Comparison of ENCODE assay signal across 20 cellular contexts in genomic region chr11:11605821-11606450, GRCh38. TPM values are rescaled to one million over a fixed set of nuclear protein-coding genes. Genes with fewer than 3 reads are reported as not detected.
DNase-seq lines count a peak whose midpoint lies in the region; ATAC-seq and TF ChIP-seq lines count a peak whose summit lies in the region.
"Had no signal": no experiment of that assay in that cellular context is flagged by ENCODE, and none has a peak within 500 bp of the region (broad histone marks: within the 10 kb centered on the region; RNA-seq: fewer than 3 reads in every experiment).

No MANE protein-coding gene starts in this region.

- no peak overlapping the region for H3K4me3 ChIP-seq in lung
- H3K4me3 ChIP-seq: GM23338, MG63 had no signal

- peaks cover 62% of the 10 kb centered on the region for H3K27me3 Mint-ChIP-seq in T-helper 17 cell

- H3K36me3 ChIP-seq in lung (ENCODE audit: control insufficient read depth in 2 of 2, insufficient read depth in 2 of 2, low read length in 2 of 2): no peaks in the 10 kb centered on the region
- H3K36me3 ChIP-seq: MG63 had no signal

- H3K4me1 ChIP-seq in lung (ENCODE audit: control insufficient read depth in 2 of 2, insufficient read depth in 2 of 2, low read length in 2 of 2): peaks cover 0 to 18% of the 10 kb centered on the region in 2 donors

- H3K9me3 ChIP-seq in T-helper 17 cell (ENCODE audit: control insufficient read depth, low read length, poor library complexity, severe bottlenecking) (no peaks in the 10 kb centered on the region), lung (ENCODE audit: control insufficient read depth in 2 of 2, insufficient read depth in 1 of 2, low read length in 1 of 2) (no peaks in the 10 kb centered on the region)

- peaks cover 3% of the 10 kb centered on the region for H3K36me3 Mint-ChIP-seq in T-helper 17 cell (ENCODE audit: low read depth)
- H3K36me3 Mint-ChIP-seq: CD4-positive, alpha-beta memory T cell; IgD-negative memory B cell had no signal

- no peak overlapping the region for H3K4me3 Mint-ChIP-seq in T-helper 17 cell
- H3K4me3 Mint-ChIP-seq: CD4-positive, alpha-beta memory T cell; GM23338; IgD-negative memory B cell had no signal

- no peaks in the 10 kb centered on the region for H3K27me3 ChIP-seq in lung (ENCODE audit: control insufficient read depth, insufficient read depth)
- H3K27me3 ChIP-seq: MG63 had no signal

- DNase-seq in NCI-H748 (lab: John Stamatoyannopoulos, UW; ENCODE audit: unreplicated experiment) (peak; percentile 51), NCI-H748 treated with DMSO at 0.1 percent for 48 hours (lab: John Stamatoyannopoulos, UW) (no peak), T-helper 17 cell (no peak), lung (ENCODE audit: low spot score) (peak; percentile 26), cortex of kidney (lab: John Stamatoyannopoulos, UW) (no peak), putamen (ENCODE audit: low spot score) (no peak), SW480 (ENCODE audit: low spot score) (no peak)
- DNase-seq: CD4-positive, alpha-beta memory T cell; HCEC 1CT; Karpas-422; MG63; NCI-H1048; NCI-H2107; NCI-H2227 treated with DMSO at 0.1 percent for 48 hours; RPMI8226; SHP77 treated with DMSO at 0.1 percent for 48 hours had no signal

- peak overlapping the region; percentile 60 for H3K27ac Mint-ChIP-seq in T-helper 17 cell
- H3K27ac Mint-ChIP-seq: CD4-positive, alpha-beta memory T cell; GM23338; IgD-negative memory B cell had no signal

- no peak for TF ChIP-seq CTCF in lung (IDR thresholded peaks at IDR 0.05; ENCODE audit: control extremely low read depth, extremely low read depth)

- H3K4me1 Mint-ChIP-seq in T-helper 17 cell: peaks cover 4% of the 10 kb centered on the region

- no peak overlapping the region for H3K27ac ChIP-seq in lung (ENCODE audit: low read depth in 1 of 2, low read length in 1 of 2)

- ATAC-seq in T-helper 17 cell: no peak
- ATAC-seq in lung (ENCODE audit: insufficient read depth, low FRiP score): no peak
- ATAC-seq: SK-N-SH treated with all-trans-retinoic acid at 6 μM for 48 hours had no signal

- 82 to 83% methylated on average over 5 of the region's 5 CpGs for whole genome bisulfite sequencing in lung, 2 donors

RNA-seq across cellular contexts. Expression of gene GALNT18, which starts 15.9 kb away (rescaled TPM):
- total RNA-seq in T-helper 17 cell (not detected), lung (10 to 100 TPM; 59.3 to 68.0 TPM)
- polyA plus RNA-seq in lung: 100 to 1,000 TPM in 1 of 2 donors, 10 to 100 TPM in 1; 17.7 to 109 TPM
- total RNA-seq: CD4-positive, alpha-beta memory T cell; OCI-LY7 had no signal
- polyA plus RNA-seq: CD4-positive, alpha-beta memory T cell; IgD-negative memory B cell had no signal

Comparison
In these comparisons a context has a peak if more than half of its experiments do, and no peak if none do; other contexts are left out.
1. DNase-seq: peak in NCI-H748 (single experiment) and lung (single experiment); none in NCI-H748 treated with DMSO at 0.1 percent for 48 hours (single experiment), T-helper 17 cell (0 of 3), cortex of kidney (single experiment), putamen (single experiment) and SW480 (single experiment).
2. RNA of gene GALNT18, which starts 15.9 kb away (total RNA-seq): 59.3 to 68.0 TPM in lung; not detected in T-helper 17 cell; every median in the first group is over 10 times any median in the second.